Comparison of ENCODE assay signal across 8 cellular contexts in genomic region chr20:38222231-38222922, GRCh38. TPM values are rescaled to one million over a fixed set of nuclear protein-coding genes. Genes with fewer than 3 reads are reported as not detected.
DNase-seq lines count a peak whose midpoint lies in the region; ATAC-seq, FAIRE-seq and TF ChIP-seq lines count a peak whose summit lies in the region.

No MANE protein-coding gene starts in this region.

- H3K4me1 Mint-ChIP-seq in naive B cell: peaks cover 0 to 8% (median 4%) of the 10 kb centered on the region in 3 donors

- peak; percentile 99 for TF ChIP-seq CTCF in epithelial cell of esophagus (IDR thresholded peaks at IDR 0.05; ENCODE audit: insufficient read depth, low read depth, low read length, missing control alignments)

- H3K36me3 Mint-ChIP-seq in naive B cell: no peaks in the 10 kb centered on the region

- FAIRE-seq in GM19239 (lab: Jason Lieb, UNC): peak; percentile 39

- H3K4me3 Mint-ChIP-seq in naive B cell: no peak overlapping the region

- peak; percentile 82 for DNase-seq in AG08395 (ENCODE audit: low spot score)
- DNase-seq in GM19239 (ENCODE audit: insufficient read length, low spot score): peak; percentile 76
- peak; percentile 31 for DNase-seq in NCI-H82 treated with DMSO at 0.1 percent for 48 hours (lab: John Stamatoyannopoulos, UW; ENCODE audit: unreplicated experiment)
- DNase-seq in activated CD8-positive, alpha-beta memory T cell treated with anti-CD3 and anti-CD28 coated beads, Interleukin-2, amount 50 U/mL, for 4 hours: peak; percentile 49
- peak; percentile 61 for DNase-seq in epithelial cell of esophagus (ENCODE audit: low read depth)
- DNase-seq in naive B cell: peak; percentile 32
- DNase-seq in superior temporal gyrus (ENCODE audit: extremely low spot score): peak; percentile 71

- peaks cover 16 to 28% (median 18%) of the 10 kb centered on the region in 3 donors for H3K27me3 Mint-ChIP-seq in naive B cell

- peak in 1 of 2 donors; percentile 37 for ATAC-seq in naive B cell (ENCODE audit: low read depth in 2 of 2)
- ATAC-seq in HG03108 (IDR thresholded peaks at IDR 0.05; ENCODE audit: unreplicated experiment): no peak

- H3K27ac Mint-ChIP-seq in naive B cell: no peak overlapping the region

- H3K9me3 Mint-ChIP-seq in naive B cell: no peaks in the 10 kb centered on the region

- H3K4me3 ChIP-seq in epithelial cell of esophagus (ENCODE audit: low read length): no peak overlapping the region

RNA-seq across cellular contexts. Expression of gene KIAA1755, which starts 38.2 kb away (rescaled TPM):
- not detected for polyA plus RNA-seq in naive B cell (ENCODE audit: low read depth in 6 of 6)

RNA-seq across cellular contexts. Expression of gene TGM2, which starts 57.3 kb away (rescaled TPM):
- under 1 TPM in 2 of 6 donors, not detected in 4; 0.21 to 0.29 TPM for polyA plus RNA-seq in naive B cell (ENCODE audit: low read depth in 6 of 6)

Comparison
In these comparisons a context has a peak if more than half of its experiments do, and no peak if none do; other contexts are left out.
1. DNase-seq: peak in every context shown above with its lines; median percentile 82 in AG08395; 76 in GM19239; 71 in superior temporal gyrus; 61 in epithelial cell of esophagus; 49 in activated CD8-positive, alpha-beta memory T cell treated with anti-CD3 and anti-CD28 coated beads, Interleukin-2, amount 50 U/mL, for 4 hours; 32 in naive B cell; 31 in NCI-H82 treated with DMSO at 0.1 percent for 48 hours.